ENCODE assay signal across 11 cellular contexts in the genomic region with DNA sequence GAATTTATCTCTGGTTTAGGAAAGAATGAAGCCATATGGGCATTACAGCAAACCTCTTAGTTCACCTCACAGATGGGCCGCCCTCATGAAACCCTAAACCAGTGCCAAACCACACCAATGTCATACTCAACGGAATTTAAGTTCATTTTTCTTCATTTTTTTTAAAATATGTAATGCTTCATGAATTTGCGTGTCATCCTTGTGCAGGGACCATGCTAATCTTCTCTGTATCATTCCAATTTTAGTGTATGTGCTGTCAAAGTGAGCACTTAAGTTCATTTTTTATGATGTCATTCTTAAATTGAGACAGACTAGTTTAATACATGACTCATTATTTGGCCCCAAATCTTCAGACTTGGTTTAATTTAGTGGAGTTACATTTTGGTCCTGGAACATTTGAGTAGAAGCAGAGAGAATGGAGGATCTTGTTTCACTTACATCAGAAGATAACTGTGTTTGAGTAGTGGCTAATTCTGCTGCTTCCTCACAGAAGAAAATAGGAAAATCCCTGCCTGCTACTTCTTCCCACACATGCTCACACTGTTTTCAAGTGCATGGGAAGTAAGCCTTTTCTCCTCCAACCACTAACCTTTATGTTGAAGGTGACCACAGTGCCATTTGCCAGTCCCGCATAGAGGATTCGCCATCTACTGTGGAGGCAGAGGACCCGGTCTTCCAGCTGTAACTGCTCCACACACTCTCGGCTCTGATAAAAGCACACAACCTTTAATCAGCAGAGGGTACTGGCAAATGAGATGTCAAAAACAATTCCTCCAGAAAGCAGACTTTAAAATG.
A peak's percentile ranks its signal among the peaks of the same experiment; 100 is the strongest.
DNase-seq lines count a peak whose midpoint lies in the region; TF ChIP-seq lines count a peak whose summit lies in the region.
"Had no signal": no experiment of that assay in that cellular context is flagged by ENCODE, and none has a peak within 500 bp of the region (broad histone marks: within the 10 kb centered on the region; RNA-seq: fewer than 3 reads in every experiment).

No MANE protein-coding gene starts in this region.

- DNase-seq in MCF 10A (ENCODE audit: unreplicated experiment) (peak; percentile 6), breast epithelium (ENCODE audit: low spot score in 2 of 2) (no peak), foreskin fibroblast (peak; percentile 49 to 71), tibial artery (no peak), KBM-7 (no peak), NCI-H510A treated with DMSO at 0.1 percent for 48 hours (lab: John Stamatoyannopoulos, UW) (no peak), 8988T (no peak)
- no peak for DNase-seq in activated T-helper 2 cell treated with anti-CD3 and anti-CD28 coated beads, Interferon-gamma antibody, Interleukin-2, Interleukin-4, amounts not matched to agents 10 μg/mL and 5 μg/mL and 100 μg/mL, durations not matched to agents 14 hours and 24 hours and 36 hours (ENCODE audit: low spot score)
- DNase-seq: activated CD8-positive, alpha-beta memory T cell treated with anti-CD3 and anti-CD28 coated beads, Interleukin-2, amount 50 U/mL, for 4 hours had no signal

- intact Hi-C loops in MCF 10A (cut with micrococcal nuclease) (no loop called here), breast epithelium (cut with DNase I; ENCODE audit: low total_unique reads) (no loop called here), tibial artery (cut with DNase I; ENCODE audit: low total_unique reads) (no loop called here)
- intact Hi-C loops in activated T-helper 2 cell treated with anti-CD3 and anti-CD28 coated beads, Interferon-gamma antibody, Interleukin-2, Interleukin-4, amounts not matched to agents 10 μg/mL and 5 μg/mL and 100 μg/mL, durations not matched to agents 14 hours and 24 hours and 36 hours (cut with micrococcal nuclease) = no loop called here

- H3K27me3 Mint-ChIP-seq in MCF 10A (ENCODE audit: insufficient read depth, unreplicated experiment) = no peaks in the 10 kb centered on the region
- H3K27me3 Mint-ChIP-seq in activated T-helper 2 cell treated with anti-CD3 and anti-CD28 coated beads, Interferon-gamma antibody, Interleukin-2, Interleukin-4, amounts not matched to agents 10 μg/mL and 5 μg/mL and 100 μg/mL, durations not matched to agents 14 hours and 24 hours and 36 hours (ENCODE audit: low read depth) = no peaks in the 10 kb centered on the region
- H3K27me3 Mint-ChIP-seq: B cell had no signal

- no peak for TF ChIP-seq CTCF in MCF 10A (IDR thresholded peaks at IDR 0.05; ENCODE audit: unreplicated experiment)
- TF ChIP-seq CTCF in breast epithelium (IDR thresholded peaks at IDR 0.05) = no peak
- no peak for TF ChIP-seq CTCF in foreskin fibroblast (IDR thresholded peaks at IDR 0.05; ENCODE audit: low read depth, low read length)
- no peak for TF ChIP-seq CTCF in tibial artery (IDR thresholded peaks at IDR 0.05)

- H3K36me3 ChIP-seq in breast epithelium = peaks cover 11% of the 10 kb centered on the region
- H3K36me3 ChIP-seq in tibial artery = peaks cover 73 to 100% (median 92%) of the 10 kb centered on the region in 3 donors

- H3K27me3 ChIP-seq in breast epithelium = no peaks in the 10 kb centered on the region
- no peaks in the 10 kb centered on the region for H3K27me3 ChIP-seq in tibial artery

- H3K4me1 Mint-ChIP-seq in MCF 10A (ENCODE audit: insufficient read depth, unreplicated experiment) = no peaks in the 10 kb centered on the region
- H3K4me1 Mint-ChIP-seq in activated T-helper 2 cell treated with anti-CD3 and anti-CD28 coated beads, Interferon-gamma antibody, Interleukin-2, Interleukin-4, amounts not matched to agents 10 μg/mL and 5 μg/mL and 100 μg/mL, durations not matched to agents 14 hours and 24 hours and 36 hours (ENCODE audit: low read depth) = peaks cover 6% of the 10 kb centered on the region
- H3K4me1 Mint-ChIP-seq: B cell had no signal

- no peak for TF ChIP-seq POLR2A in breast epithelium (IDR thresholded peaks at IDR 0.05)

- CTCF ChIA-PET in MCF 10A (lab: Yijun Ruan, JAX) = no interaction called here

- H3K4me3 ChIP-seq in breast epithelium = no peak overlapping the region
- H3K4me3 ChIP-seq in foreskin fibroblast (ENCODE audit: low read depth in 1 of 2, low read length in 2 of 2) = no peak overlapping the region
- no peak overlapping the region for H3K4me3 ChIP-seq in tibial artery
- H3K4me3 ChIP-seq: lung had no signal

- H3K27ac ChIP-seq in breast epithelium = peak overlapping the region in 1 of 2 donors; percentile 20
- H3K27ac ChIP-seq in tibial artery = peak overlapping the region; percentile 59 to 60

- no peaks in the 10 kb centered on the region for H3K9me3 ChIP-seq in breast epithelium
- H3K9me3 ChIP-seq in tibial artery = no peaks in the 10 kb centered on the region

- no peaks in the 10 kb centered on the region for H3K9me3 Mint-ChIP-seq in MCF 10A (ENCODE audit: unreplicated experiment)
- H3K9me3 Mint-ChIP-seq in activated T-helper 2 cell treated with anti-CD3 and anti-CD28 coated beads, Interferon-gamma antibody, Interleukin-2, Interleukin-4, amounts not matched to agents 10 μg/mL and 5 μg/mL and 100 μg/mL, durations not matched to agents 14 hours and 24 hours and 36 hours = no peaks in the 10 kb centered on the region

- H3K36me3 Mint-ChIP-seq in MCF 10A (ENCODE audit: insufficient read depth, unreplicated experiment) = peaks cover 76% of the 10 kb centered on the region
- H3K36me3 Mint-ChIP-seq in activated T-helper 2 cell treated with anti-CD3 and anti-CD28 coated beads, Interferon-gamma antibody, Interleukin-2, Interleukin-4, amounts not matched to agents 10 μg/mL and 5 μg/mL and 100 μg/mL, durations not matched to agents 14 hours and 24 hours and 36 hours (ENCODE audit: low read depth) = peaks cover 68% of the 10 kb centered on the region

- BruUV-seq in MCF 10A (replicated peaks; lab: Mats Ljungman, UMichigan) = no TSS peak

- H3K4me3 Mint-ChIP-seq in MCF 10A (ENCODE audit: unreplicated experiment) = no peak overlapping the region
- no peak overlapping the region for H3K4me3 Mint-ChIP-seq in activated T-helper 2 cell treated with anti-CD3 and anti-CD28 coated beads, Interferon-gamma antibody, Interleukin-2, Interleukin-4, amounts not matched to agents 10 μg/mL and 5 μg/mL and 100 μg/mL, durations not matched to agents 14 hours and 24 hours and 36 hours (ENCODE audit: low read depth)
- H3K4me3 Mint-ChIP-seq: B cell had no signal

- in situ Hi-C loops in KBM-7 (cut with MboI; ENCODE audit: low pct_unique_long_range_greater_than_20kb, low sequenced_read_pairs) = no loop called here

- POLR2A ChIA-PET in MCF 10A (lab: Yijun Ruan, JAX) = no interaction called here

- peak overlapping the region; percentile 19 for H3K27ac Mint-ChIP-seq in MCF 10A (ENCODE audit: low read depth, unreplicated experiment)
- H3K27ac Mint-ChIP-seq in activated T-helper 2 cell treated with anti-CD3 and anti-CD28 coated beads, Interferon-gamma antibody, Interleukin-2, Interleukin-4, amounts not matched to agents 10 μg/mL and 5 μg/mL and 100 μg/mL, durations not matched to agents 14 hours and 24 hours and 36 hours = peak overlapping the region; percentile 70
- H3K27ac Mint-ChIP-seq: B cell had no signal

- H3K4me1 ChIP-seq in breast epithelium (no peaks in the 10 kb centered on the region), tibial artery (peaks cover 0 to 17% (median 2%) of the 10 kb centered on the region in 4 donors)

Comparison
In these comparisons a context has a peak if more than half of its experiments do, and no peak if none do; other contexts are left out.
1. DNase-seq: peak in MCF 10A (single experiment) and foreskin fibroblast (2 of 2); none in breast epithelium (0 of 2), activated T-helper 2 cell treated with anti-CD3 and anti-CD28 coated beads, Interferon-gamma antibody, Interleukin-2, Interleukin-4, amounts not matched to agents 10 μg/mL and 5 μg/mL and 100 μg/mL, durations not matched to agents 14 hours and 24 hours and 36 hours (single experiment), tibial artery (0 of 2), KBM-7 (single experiment), NCI-H510A treated with DMSO at 0.1 percent for 48 hours (single experiment) and 8988T (single experiment).